In genomic region chr1:83978056-83978455, GRCh38 we compare ENCODE assay signal across 16 cellular contexts. TPM values are rescaled to one million over a fixed set of nuclear protein-coding genes. Genes with fewer than 3 reads are reported as not detected.
DNase-seq lines count a peak whose midpoint lies in the region; ATAC-seq and TF ChIP-seq lines count a peak whose summit lies in the region.
"Had no signal": no experiment of that assay in that cellular context is flagged by ENCODE, and none has a peak within 500 bp of the region (broad histone marks: within the 10 kb centered on the region; RNA-seq: fewer than 3 reads in every experiment).

No MANE protein-coding gene starts in this region.

- no peak for TF ChIP-seq CTCF in BE2C (IDR thresholded peaks at IDR 0.05; ENCODE audit: low read depth, low read length)

- no peaks in the 10 kb centered on the region for H3K36me3 ChIP-seq in BE2C

- no peaks in the 10 kb centered on the region for H3K27me3 ChIP-seq in BE2C

- DNase-seq in BE2C: peak; percentile 6
- DNase-seq in LHCN-M2 (ENCODE audit: low read depth): peak; percentile 66
- peak; percentile 57 to 87 for DNase-seq in NCI-H2081 (lab: John Stamatoyannopoulos, UW)
- peak; percentile 89 for DNase-seq in NCI-H69 (lab: John Stamatoyannopoulos, UW)
- no peak for DNase-seq in NCI-H226
- DNase-seq in COLO668 (lab: John Stamatoyannopoulos, UW; ENCODE audit: unreplicated experiment): no peak
- DNase-seq: CD4-positive, alpha-beta memory T cell; DND-41; MM.1S; NCI-H1436; SK-N-SH; T-helper 1 cell; T1000 had no signal

- H3K4me1 ChIP-seq in BE2C: no peaks in the 10 kb centered on the region

- no peaks in the 10 kb centered on the region for H3K9me3 ChIP-seq in BE2C
- H3K9me3 ChIP-seq: SK-N-SH had no signal

- ATAC-seq in HG03196 (IDR thresholded peaks at IDR 0.05; ENCODE audit: unreplicated experiment): no peak
- ATAC-seq: GM12878, Right ventricle myocardium inferior had no signal

- no peak overlapping the region for H3K4me3 ChIP-seq in BE2C (ENCODE audit: low read depth, low read length)
- H3K4me3 ChIP-seq: GM12878 had no signal

RNA-seq across cellular contexts. Expression of gene TTLL7, which starts 20.9 kb away (rescaled TPM):
- 3.8 TPM for polyA plus RNA-seq in BE2C (2012; ENCODE audit: insufficient read depth, insufficient read length, low read depth)
- total RNA-seq in LHCN-M2 (2014; rRNA removed): 21.3 and 28.2 TPM in 2 replicates
- polyA plus RNA-seq in LHCN-M2 (2012): 7.0 TPM

Comparison
In these comparisons a context has a peak if more than half of its experiments do, and no peak if none do; other contexts are left out.
1. DNase-seq: peak in BE2C (single experiment), LHCN-M2 (single experiment), NCI-H2081 (2 of 2) and NCI-H69 (single experiment); none in NCI-H226 (single experiment) and COLO668 (single experiment).